ENCODE assay signal across 22 cellular contexts in the genomic region with DNA sequence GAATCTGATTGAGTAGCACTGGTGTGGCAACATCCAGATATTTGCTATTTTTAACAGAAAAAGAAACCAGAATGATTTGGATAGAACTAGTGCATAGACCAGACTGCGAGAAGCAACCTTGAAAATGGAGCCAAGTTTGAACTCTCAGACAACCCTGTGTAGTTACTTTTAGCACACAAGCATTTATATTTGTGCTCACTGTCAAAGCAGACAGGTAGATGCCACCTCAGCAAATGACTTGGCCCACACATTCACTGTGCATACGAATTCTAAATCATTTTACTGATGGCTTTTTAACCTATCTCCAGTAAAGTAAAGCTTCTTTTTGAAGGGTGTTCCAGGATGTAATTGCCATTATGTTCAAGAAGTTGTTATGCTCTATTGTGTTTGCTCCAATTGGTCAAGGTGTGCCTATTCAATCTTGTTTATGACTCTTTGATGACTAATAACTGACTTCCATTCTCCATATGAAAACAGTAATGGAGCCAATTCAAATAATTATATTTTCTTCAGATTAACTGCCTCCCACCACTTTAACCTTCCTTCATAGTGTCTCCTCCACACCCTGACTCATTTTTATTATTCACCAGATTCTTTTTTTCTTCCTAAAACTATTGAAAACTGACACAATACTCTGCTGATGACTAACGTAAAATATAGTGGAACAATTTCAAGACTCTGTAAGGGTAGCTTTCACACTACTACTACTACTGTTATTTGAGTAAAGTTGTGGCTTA.
DNase-seq lines count a peak whose midpoint lies in the region; ATAC-seq and TF ChIP-seq lines count a peak whose summit lies in the region.
"Had no signal": no experiment of that assay in that cellular context is flagged by ENCODE, and none has a peak within 500 bp of the region (broad histone marks: within the 10 kb centered on the region; RNA-seq: fewer than 3 reads in every experiment).

No MANE protein-coding gene starts in this region.

- peaks cover 5% of the 10 kb centered on the region for H3K4me1 ChIP-seq in adipocyte (ENCODE audit: control insufficient read depth, insufficient read depth, low read length)
- H3K4me1 ChIP-seq: A549, transverse colon had no signal

- H3K27me3 ChIP-seq in adipocyte (replicated peaks; ENCODE audit: control insufficient read depth, insufficient read depth, low read length): no peaks in the 10 kb centered on the region
- H3K27me3 ChIP-seq: hepatocyte, neutrophil, transverse colon had no signal

- DNase-seq in HS-27A (ENCODE audit: low read depth) (peak; percentile 14), adipocyte (ENCODE audit: low read depth) (peak; percentile 11), fibroblast of the aortic adventitia (ENCODE audit: low read depth) (peak; percentile 66), NOMO-1 treated with dmso at 0.1 percent for 144 hours (lab: John Stamatoyannopoulos, UW; ENCODE audit: unreplicated experiment) (no peak), omental fat pad (ENCODE audit: low spot score) (no peak), pons (ENCODE audit: low spot score) (no peak)
- DNase-seq: activated CD4-positive, alpha-beta T cell treated with anti-CD3 and anti-CD28 coated beads, Interleukin-2, amount 50 U/mL, for 4 hours; activated naive CD8-positive, alpha-beta T cell treated with anti-CD3 and anti-CD28 coated beads, Interleukin-2, amount 10 ng/mL, durations not matched to agents 7 days and 5 days; activated T-cell treated with anti-CD3 and anti-CD28 coated beads, Interleukin-2, amount 50 U/mL, for 4 hours; CD4-positive, alpha-beta T cell; GDM1; Karpas-422; NCI-H187; NCI-H526; small intestine; transverse colon had no signal

- no peaks in the 10 kb centered on the region for H3K36me3 ChIP-seq in adipocyte (ENCODE audit: control insufficient read depth, insufficient read depth, low read length, severe bottlenecking)
- H3K36me3 ChIP-seq: neutrophil, transverse colon had no signal

- H3K9ac ChIP-seq in adipocyte (ENCODE audit: low read length): no peak overlapping the region

- H3K9me3 ChIP-seq in adipocyte (ENCODE audit: control insufficient read depth, low read length): no peaks in the 10 kb centered on the region
- H3K9me3 ChIP-seq: A549, neutrophil, transverse colon had no signal

- ATAC-seq in GM19463 (IDR thresholded peaks at IDR 0.05; ENCODE audit: unreplicated experiment): no peak
- ATAC-seq in omental fat pad (ENCODE audit: low FRiP score): no peak
- ATAC-seq: A549; activated T-cell treated with anti-CD3 and anti-CD28 coated beads, Interleukin-2, amount 50 U/mL, for 4 hours; stimulated activated effector memory CD8-positive, alpha-beta T cell treated with anti-CD3 and anti-CD28 coated beads, Interleukin-12 subunit alpha, Interleukin-12 subunit beta, amount 100 ng/mL, for 72 hours had no signal

- H3K4me3 ChIP-seq in adipocyte (ENCODE audit: low read length): no peak overlapping the region
- H3K4me3 ChIP-seq in fibroblast of the aortic adventitia (ENCODE audit: low read depth, low read length): no peak overlapping the region
- H3K4me3 ChIP-seq: A549, hepatocyte, transverse colon had no signal

- TF ChIP-seq CTCF in 22Rv1 (IDR thresholded peaks at IDR 0.05): no peak
- TF ChIP-seq CTCF in fibroblast of the aortic adventitia (IDR thresholded peaks at IDR 0.05; ENCODE audit: insufficient read depth, low read length): no peak
- TF ChIP-seq CTCF in omental fat pad (IDR thresholded peaks at IDR 0.05): no peak

- peak overlapping the region; percentile 41 for H3K27ac ChIP-seq in 22Rv1
- H3K27ac ChIP-seq: A549, hepatocyte, neutrophil, transverse colon had no signal

Comparison
In these comparisons a context has a peak if more than half of its experiments do, and no peak if none do; other contexts are left out.
1. DNase-seq: peak in HS-27A (single experiment), adipocyte (single experiment) and fibroblast of the aortic adventitia (single experiment); none in NOMO-1 treated with dmso at 0.1 percent for 144 hours (single experiment), omental fat pad (single experiment) and pons (single experiment).